ENCODE assay signal across 2 cellular contexts in genomic region chr1:93723733-93724270, GRCh38.
TF ChIP-seq lines count a peak whose summit lies in the region.

No MANE protein-coding gene starts in this region.

TF ChIP-seq in SK-N-SH, 30 proteins besides CTCF, POLR2A, EP300 and RAD21 (continued from another document):
- no peak for TF ChIP-seq MEF2A (IDR thresholded peaks at IDR 0.05; ENCODE audit: borderline replicate concordance, low read depth)
- no peak for TF ChIP-seq MAX (IDR thresholded peaks at IDR 0.05; ENCODE audit: low read depth)
- TF ChIP-seq USF2 (IDR thresholded peaks at IDR 0.05; ENCODE audit: borderline replicate concordance, low read depth, low read length) = no peak
- TF ChIP-seq PBX3 (IDR thresholded peaks at IDR 0.05) = no peak
- no peak for TF ChIP-seq FOXM1 (IDR thresholded peaks at IDR 0.05; ENCODE audit: low read depth)
TF ChIP-seq in SK-N-SH: peak in this region for 0.

TF ChIP-seq in SK-N-SH treated with all-trans-retinoic acid at 6 μM for 48 hours, 23 proteins besides CTCF, POLR2A, EP300 and RAD21 (continued from another document):
- TF ChIP-seq PATZ1 (CRISPR knock-in tag; IDR thresholded peaks at IDR 0.05; ENCODE audit: borderline replicate concordance) = no peak
- no peak for TF ChIP-seq GLIS3 (CRISPR knock-in tag; IDR thresholded peaks at IDR 0.05)
- TF ChIP-seq CSRNP3 (CRISPR knock-in tag; IDR thresholded peaks at IDR 0.05) = no peak
- TF ChIP-seq TSHZ2 (CRISPR knock-in tag; IDR thresholded peaks at IDR 0.05) = no peak
- no peak for TF ChIP-seq RARB (CRISPR knock-in tag; IDR thresholded peaks at IDR 0.05)
- TF ChIP-seq ARNTL (CRISPR knock-in tag; IDR thresholded peaks at IDR 0.05; ENCODE audit: borderline replicate concordance, low read depth) = no peak
- no peak for TF ChIP-seq ZNF8 (CRISPR knock-in tag; IDR thresholded peaks at IDR 0.05)
- TF ChIP-seq ZFP3 (CRISPR knock-in tag; IDR thresholded peaks at IDR 0.05) = no peak
